Comparison of ENCODE assay signal across 9 cellular contexts in the genomic region with DNA sequence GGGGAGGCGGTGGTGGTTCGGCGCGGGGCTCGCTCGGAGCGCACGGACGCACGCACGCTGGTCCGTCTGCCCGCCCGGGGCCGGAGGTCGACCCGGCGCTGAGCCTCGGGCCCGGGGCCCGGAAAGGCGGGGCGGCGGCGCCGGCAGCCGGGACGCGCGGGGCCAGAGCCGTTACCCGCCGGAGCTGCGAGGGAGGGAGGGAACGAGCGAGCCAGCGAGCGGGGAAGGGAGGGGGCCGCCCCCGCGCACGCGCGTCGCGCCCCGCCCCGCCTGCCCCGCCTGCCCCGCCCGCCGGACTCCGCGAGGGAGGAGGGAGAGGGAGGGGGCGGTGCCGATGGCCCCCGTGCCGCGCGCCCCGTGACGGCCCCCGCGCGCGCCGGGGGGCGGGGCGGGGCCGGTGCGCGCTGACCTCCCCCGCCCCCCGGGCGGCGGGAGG. TPM values are rescaled to one million over a fixed set of nuclear protein-coding genes. Genes with fewer than 3 reads are reported as not detected.
A peak's percentile ranks its signal among the peaks of the same experiment; 100 is the strongest.
DNase-seq lines count a peak whose midpoint lies in the region; ATAC-seq and TF ChIP-seq lines count a peak whose summit lies in the region.
"Had no signal": no experiment of that assay in that cellular context is flagged by ENCODE, and none has a peak within 500 bp of the region (broad histone marks: within the 10 kb centered on the region; RNA-seq: fewer than 3 reads in every experiment).

No MANE protein-coding gene starts in this region.

- no peaks in the 10 kb centered on the region; a peak in 2 of 5 replicates for H3K9me3 Mint-ChIP-seq in H9

- H3K23me2 ChIP-seq in H9 (ENCODE audit: insufficient read length, low read depth, low read length, poor library complexity, severe bottlenecking), result peaks cover 19% of the 10 kb centered on the region

- no peak overlapping the region; a peak in 1 of 5 replicates for H3K4me3 Mint-ChIP-seq in H9

- H4K8ac ChIP-seq in H9 (replicated peaks; ENCODE audit: insufficient read length, low read depth, low read length), result no peak overlapping the region

- no peak for TF ChIP-seq POLR2A in spleen (IDR thresholded peaks at IDR 0.05)

- H2BK15ac ChIP-seq in H9 (ENCODE audit: low read depth, low read length), result no peak overlapping the region

- peak; percentile 56 for DNase-seq in GM04504 (ENCODE audit: low read depth)
- DNase-seq in Karpas-422, result peak; percentile 95
- peak; percentile 77 for DNase-seq in SW480 (ENCODE audit: low spot score)
- DNase-seq in astrocyte of the hippocampus (ENCODE audit: low read depth, low spot score), result peak; percentile 94
- peak; percentile 97 for DNase-seq in spleen
- DNase-seq in H9, result no peak

- H3K9me3 ChIP-seq in Karpas-422 (ENCODE audit: low read length) (no peaks in the 10 kb centered on the region), spleen (no peaks in the 10 kb centered on the region), H9 (ENCODE audit: control insufficient read depth, low read depth, low read length) (no peaks in the 10 kb centered on the region)

- peaks cover 32 to 39% of the 10 kb centered on the region in 2 experiments for H3K4me1 Mint-ChIP-seq in H9

- H2BK20ac ChIP-seq in H9 (ENCODE audit: low read depth, low read length, poor library complexity, severe bottlenecking), result no peak overlapping the region

- H2BK5ac ChIP-seq in H9 (ENCODE audit: insufficient read length, low read length), result no peak overlapping the region

- H3K4me2 ChIP-seq in Karpas-422 (ENCODE audit: low read depth, low read length, poor library complexity, severe bottlenecking) (peak overlapping the region; percentile 34), H9 (ENCODE audit: insufficient read depth, insufficient read length, low read length) (no peak overlapping the region)

- peaks cover 53% of the 10 kb centered on the region for H3K4me1 ChIP-seq in Karpas-422 (ENCODE audit: low read length)
- H3K4me1 ChIP-seq in spleen, result peaks cover 41 to 91% (median 69%) of the 10 kb centered on the region in 6 donors
- H3K4me1 ChIP-seq in H9 (ENCODE audit: insufficient read depth, low read length), result peaks cover 8% of the 10 kb centered on the region; the same call in 1 of the 2 replicates

- no peak overlapping the region for H4K5ac ChIP-seq in H9 (ENCODE audit: insufficient read length, low read depth, low read length)

- H2BK120ac ChIP-seq in H9 (ENCODE audit: low read depth, low read length, poor library complexity, severe bottlenecking), result no peak overlapping the region

- no peak overlapping the region for H2AK5ac ChIP-seq in H9 (ENCODE audit: insufficient read length, low read length)

- no peak overlapping the region for H3T11ph ChIP-seq in H9 (ENCODE audit: low read length)

- no peak overlapping the region for H3K27ac Mint-ChIP-seq in H9

- H2BK12ac ChIP-seq in H9 (ENCODE audit: insufficient read length, low read depth, low read length), result no peak overlapping the region

- H2AFZ ChIP-seq in Karpas-422 (ENCODE audit: low read length) (no peak overlapping the region), H9 (ENCODE audit: low read length) (no peak overlapping the region)

- no peaks in the 10 kb centered on the region for H3K27me3 ChIP-seq in Karpas-422 (ENCODE audit: low read length)
- no peaks in the 10 kb centered on the region for H3K27me3 ChIP-seq in spleen (replicated peaks in 1 of 7)
- H3K27me3 ChIP-seq in H9 (ENCODE audit: insufficient read depth, low read length), result no peaks in the 10 kb centered on the region

- H3K9ac ChIP-seq in Karpas-422 (ENCODE audit: low read length), result peak overlapping the region; percentile 76
- no peak overlapping the region for H3K9ac ChIP-seq in H9 (ENCODE audit: extremely low read depth, insufficient read length, low read length)

- H3K36me3 ChIP-seq in Karpas-422 (ENCODE audit: insufficient read depth, low read length) (peaks cover 14% of the 10 kb centered on the region; the same call in 1 of the 2 replicates), spleen (peaks cover 0 to 27% (median 24%) of the 10 kb centered on the region in 6 donors)

- peak overlapping the region; percentile 59; the same call in 1 of the 2 replicates for H3K27ac ChIP-seq in Karpas-422 (ENCODE audit: low read length)
- peak overlapping the region; percentile 77 to 99 (median 96) for H3K27ac ChIP-seq in spleen
- no peak overlapping the region for H3K27ac ChIP-seq in H9 (ENCODE audit: insufficient read length, low read depth, low read length)

- H3K23ac ChIP-seq in H9 (ENCODE audit: insufficient read length, low read depth, low read length), result no peak overlapping the region

- intact Hi-C loops in spleen (cut with DNase I; ENCODE audit: low total_unique reads), result no loop called here

- no peaks in the 10 kb centered on the region; the same call in 1 of the 2 replicates for H3K27me3 Mint-ChIP-seq in H9 (ENCODE audit: low read depth)

- peaks cover 10% of the 10 kb centered on the region; the same call in 1 of the 2 replicates for H4K20me1 ChIP-seq in Karpas-422 (ENCODE audit: insufficient read depth, low read depth, low read length)
- H4K20me1 ChIP-seq in H9 (ENCODE audit: control insufficient read depth, insufficient read depth, insufficient read length), result peaks cover 3% of the 10 kb centered on the region

- no peak overlapping the region for H4K91ac ChIP-seq in H9 (ENCODE audit: insufficient read length, low read depth, low read length)

- peaks cover 10 to 25% (median 25%) of the 10 kb centered on the region in 3 experiments for H3K36me3 Mint-ChIP-seq in H9 (ENCODE audit: insufficient read depth in 1 of 3, low read depth in 3 of 3)

- no peak overlapping the region for H3K4ac ChIP-seq in H9 (ENCODE audit: low read depth, low read length)

- H3K9me2 ChIP-seq in Karpas-422 (replicated peaks; ENCODE audit: insufficient read depth, low read length), result no peaks in the 10 kb centered on the region

- peaks cover 18% of the 10 kb centered on the region for H3K79me2 ChIP-seq in Karpas-422 (ENCODE audit: low read length)
- peaks cover 3% of the 10 kb centered on the region; the same call in 1 of the 2 replicates for H3K79me2 ChIP-seq in H9 (ENCODE audit: insufficient read depth, low read length)

- no peak overlapping the region for H3K14ac ChIP-seq in H9 (ENCODE audit: insufficient read depth, low read length)

- peaks cover 11% of the 10 kb centered on the region for H3K79me1 ChIP-seq in H9 (ENCODE audit: insufficient read depth, low read depth, low read length, poor library complexity, severe bottlenecking)

- WGBS in spleen, 5 donors, result 0 to 2% (median 0%) methylated on average over 5 to 75 of the region's 76 CpGs
- WGBS in H9 (ENCODE audit: extremely low coverage, insufficient read length, low lambda C conversion rate), result no CpG with 5 or more reads among the region's 76 CpGs

- no peak for TF ChIP-seq CTCF in spleen (IDR thresholded peaks at IDR 0.05 in 8 of 11, conservative IDR thresholded peaks at IDR 0.05 in 3 of 11)
- TF ChIP-seq CTCF in H9 (conservative IDR thresholded peaks at IDR 0.05), result no peak

- H3K56ac ChIP-seq in H9 (ENCODE audit: insufficient read length, low read depth, low read length), result no peak overlapping the region

- peak; percentile 20 for ATAC-seq in GM21717 (IDR thresholded peaks at IDR 0.05; ENCODE audit: unreplicated experiment)

- no peak overlapping the region for H3K18ac ChIP-seq in H9 (ENCODE audit: insufficient read length, low read depth, low read length)

- H3K4me3 ChIP-seq in Karpas-422 (ENCODE audit: low read length) (peak overlapping the region; percentile 50; the same call in 1 of the 2 replicates), iPS-11a (ENCODE audit: low read depth, low read length) (peak overlapping the region; percentile 24), spleen (peak overlapping the region in 6 of 8 donors; percentile 26 to 91 (median 50))

RNA-seq across cellular contexts. Expression of a gene that starts 15.0 kb away (rescaled TPM):
- total RNA-seq in Karpas-422 (2014; rRNA removed; shearing (Covaris generic); ENCODE audit: low replicate concordance), result 25.0 and 30.6 TPM in 2 replicates
- total RNA-seq in spleen (100 to 1,000 TPM in 1 of 7 donors, 10 to 100 TPM in 6; 63.8 to 100 (median 76.7) TPM), H9 (2021) (54.0 and 56.0 TPM in 2 replicates)
- polyA plus RNA-seq in spleen, result 10 to 100 TPM; 12.5 to 43.6 (median 16.8) TPM

RNA-seq across cellular contexts. Expression of a gene that starts 17.8 kb away (rescaled TPM):
- 0.25 and 1.2 TPM in 2 replicates for total RNA-seq in Karpas-422 (2014; rRNA removed; shearing (Covaris generic); ENCODE audit: low replicate concordance)
- total RNA-seq in spleen (1 to 10 TPM in 2 of 7 donors, under 1 TPM in 3, not detected in 2; 0.46 to 1.2 (median 0.60) TPM), H9 (2021) (2.9 and 3.2 TPM in 2 replicates)
- polyA plus RNA-seq in spleen, result under 1 TPM; 0.33 to 0.61 (median 0.49) TPM
- total RNA-seq: skeletal muscle tissue had no signal

RNA-seq across cellular contexts. Expression of a gene that starts 18.3 kb away (rescaled TPM):
- total RNA-seq in Karpas-422 (2014; rRNA removed; shearing (Covaris generic); ENCODE audit: low replicate concordance), result 66.2 and 102 TPM in 2 replicates
- 10 to 100 TPM; 13.7 to 20.3 (median 15.5) TPM for total RNA-seq in spleen
- 10 to 100 TPM; 24.3 to 34.3 (median 29.9) TPM for polyA plus RNA-seq in spleen
- 109 and 113 TPM in 2 replicates for total RNA-seq in H9 (2021)

RNA-seq across cellular contexts. Expression of a gene that starts 29.0 kb away (rescaled TPM):
- total RNA-seq in Karpas-422 (2014; rRNA removed; shearing (Covaris generic); ENCODE audit: low replicate concordance), result 18.7 and 30.5 TPM in 2 replicates
- total RNA-seq in spleen (1 to 10 TPM in 2 of 7 donors, under 1 TPM in 4, not detected in 1; 0.28 to 2.3 (median 0.79) TPM), H9 (2021) (2.8 and 4.5 TPM in 2 replicates)
- under 1 TPM; 0.13 to 0.43 (median 0.21) TPM for polyA plus RNA-seq in spleen

RNA-seq across cellular contexts. Expression of a gene that starts 29.2 kb away (rescaled TPM):
- total RNA-seq in Karpas-422 (2014; rRNA removed; shearing (Covaris generic); ENCODE audit: low replicate concordance), result 36.4 and 53.6 TPM in 2 replicates
- total RNA-seq in spleen (10 to 100 TPM; 36.8 to 73.1 (median 56.4) TPM), H9 (2021) (120 and 126 TPM in 2 replicates)
- 10 to 100 TPM; 13.5 to 49.7 (median 17.7) TPM for polyA plus RNA-seq in spleen
